In genomic region chr2:231110551-231110950, GRCh38 we compare ENCODE assay signal across 12 cellular contexts. TPM values are rescaled to one million over a fixed set of nuclear protein-coding genes. Genes with fewer than 3 reads are reported as not detected.
DNase-seq lines count a peak whose midpoint lies in the region; ATAC-seq and FAIRE-seq lines count a peak whose summit lies in the region.
"Had no signal": no experiment of that assay in that cellular context is flagged by ENCODE, and none has a peak within 500 bp of the region (broad histone marks: within the 10 kb centered on the region; RNA-seq: fewer than 3 reads in every experiment).

No MANE protein-coding gene starts in this region.

- DNase-seq in RPMI7951 (ENCODE audit: low read depth), result peak; percentile 65
- DNase-seq in fibroblast of the conjunctiva (ENCODE audit: low read depth), result peak; percentile 73
- DNase-seq in pulmonary artery endothelial cell (ENCODE audit: low read depth, low spot score), result peak; percentile 36
- DNase-seq in GOT3 (lab: John Stamatoyannopoulos, UW), result no peak
- no peak for DNase-seq in activated CD4-positive, CD25-positive, alpha-beta regulatory T cell (lab: John Stamatoyannopoulos, UW)
- DNase-seq: islet precursor cell, MM.1S had no signal

- FAIRE-seq in G401.6 (lab: Jason Lieb, UNC), result peak; percentile 96
- FAIRE-seq: colon had no signal

- ATAC-seq in GM19467 (IDR thresholded peaks at IDR 0.05; ENCODE audit: unreplicated experiment) (no peak), HG03354 (IDR thresholded peaks at IDR 0.05; ENCODE audit: poor library complexity, severe bottlenecking, unreplicated experiment) (no peak)

RNA-seq across cellular contexts. Expression of gene HTR2B, which starts 14.3 kb away (rescaled TPM):
- 1.7 TPM in 2 replicates for total RNA-seq in RPMI7951 (2014; rRNA removed; shearing (Covaris generic))
- total RNA-seq in pulmonary artery endothelial cell, result 4.2 and 6.1 TPM in 2 replicates
- total RNA-seq: prostate gland had no signal

RNA-seq across cellular contexts. Expression of gene PSMD1, which starts 53.9 kb away (rescaled TPM):
- total RNA-seq in RPMI7951 (2014; rRNA removed; shearing (Covaris generic)), result 108 and 119 TPM in 2 replicates
- 191 and 194 TPM in 2 replicates for total RNA-seq in pulmonary artery endothelial cell

Comparison
In these comparisons a context has a peak if more than half of its experiments do, and no peak if none do; other contexts are left out.
1. DNase-seq: peak in RPMI7951 (single experiment), fibroblast of the conjunctiva (single experiment) and pulmonary artery endothelial cell (single experiment); none in GOT3 (single experiment) and activated CD4-positive, CD25-positive, alpha-beta regulatory T cell (0 of 4).